ENCODE assay signal across 9 cellular contexts in genomic region chr3:128076465-128076782, GRCh38. TPM values are rescaled to one million over a fixed set of nuclear protein-coding genes. Genes with fewer than 3 reads are reported as not detected.
DNase-seq lines count a peak whose midpoint lies in the region; ATAC-seq and TF ChIP-seq lines count a peak whose summit lies in the region.
"Had no signal": no experiment of that assay in that cellular context is flagged by ENCODE, and none has a peak within 500 bp of the region (broad histone marks: within the 10 kb centered on the region; RNA-seq: fewer than 3 reads in every experiment).

No MANE protein-coding gene starts in this region.

- intact Hi-C loops in IMR-90 (cut with micrococcal nuclease) (loop anchor here (5.0 to 10.0 kb wide), 3 partner anchors 58 to 506 kb away; no protein-coding TSS in a partner anchor), left colon (cut with DNase I, micrococcal nuclease) (no loop called here)

- H3K4me1 ChIP-seq in IMR-90 (ENCODE audit: control insufficient read depth, insufficient read depth, low read length), result peaks cover 29% of the 10 kb centered on the region

- TF ChIP-seq RAD21 in IMR-90 (IDR thresholded peaks at IDR 0.05; ENCODE audit: low read length), result no peak

- H3K9ac ChIP-seq in IMR-90 (ENCODE audit: low read depth, low read length), result no peak overlapping the region

- H3K9me1 ChIP-seq in IMR-90 (ENCODE audit: insufficient read depth, low read length), result peaks cover 20% of the 10 kb centered on the region

- H2AFZ ChIP-seq in IMR-90 (replicated peaks; ENCODE audit: low read length, poor library complexity), result peak overlapping the region; percentile 54
- H2AFZ ChIP-seq: PC-9 had no signal

- H4K5ac ChIP-seq in IMR-90 (ENCODE audit: low read depth, low read length), result no peak overlapping the region; the same call in 1 of the 2 replicates

- no peak overlapping the region for H3K4me3 ChIP-seq in IMR-90 (ENCODE audit: insufficient read depth, low read depth, low read length)
- H3K4me3 ChIP-seq: PC-9 had no signal

- ATAC-seq in IMR-90 (ENCODE audit: low read depth) (no peak), left colon (peak; percentile 4), HG02884 (IDR thresholded peaks at IDR 0.05; ENCODE audit: unreplicated experiment) (no peak), GM21737 (IDR thresholded peaks at IDR 0.05; ENCODE audit: unreplicated experiment) (no peak)
- peak; percentile 5 for ATAC-seq in stimulated activated effector memory CD8-positive, alpha-beta T cell treated with anti-CD3 and anti-CD28 coated beads, Interleukin-12 subunit alpha, Interleukin-12 subunit beta, amount 100 ng/mL, for 72 hours

- H3K36me3 ChIP-seq in IMR-90 (ENCODE audit: control insufficient read depth, insufficient read depth, low read length), result peaks cover 22% of the 10 kb centered on the region

- peaks cover 63% of the 10 kb centered on the region for H3K36me3 Mint-ChIP-seq in stimulated activated effector memory CD8-positive, alpha-beta T cell treated with anti-CD3 and anti-CD28 coated beads, Interleukin-12 subunit alpha, Interleukin-12 subunit beta, amount 100 ng/mL, for 72 hours

- in situ Hi-C loops in IMR-90 (cut with MboI; ENCODE audit: low sequenced_read_pairs), result loop anchor here (10.0 kb wide), 1 partner anchor 48 kb away; the partner anchor contains the start of gene RUVBL1

- H3K79me1 ChIP-seq in IMR-90 (ENCODE audit: low read depth in 1 of 2, low read length in 2 of 2), result peaks cover 9 to 57% of the 10 kb centered on the region in 2 experiments; a peak in 2 of 4 replicates

- dilution Hi-C loops in IMR-90 (cut with HindIII; ENCODE audit: low sequenced_read_pairs, unreplicated experiment), result no loop called here

- peak overlapping the region in 1 of 2 experiments; percentile 9; a peak in 1 of 4 replicates for H4K8ac ChIP-seq in IMR-90 (ENCODE audit: low read depth in 2 of 2, low read length in 2 of 2)

- BruUV-seq in IMR-90 (replicated peaks; lab: Mats Ljungman, UMichigan), result no TSS peak

- H3K18ac ChIP-seq in IMR-90 (ENCODE audit: low read depth, low read length), result no peak overlapping the region

- no peaks in the 10 kb centered on the region for H3K9me3 ChIP-seq in IMR-90 (ENCODE audit: control insufficient read depth, insufficient read depth, low read length)

- peak overlapping the region; percentile 51 for H3K4ac ChIP-seq in IMR-90 (ENCODE audit: low read depth, low read length)

- no peak overlapping the region for H3K27ac Mint-ChIP-seq in stimulated activated effector memory CD8-positive, alpha-beta T cell treated with anti-CD3 and anti-CD28 coated beads, Interleukin-12 subunit alpha, Interleukin-12 subunit beta, amount 100 ng/mL, for 72 hours

- no peak overlapping the region for H3K27ac ChIP-seq in IMR-90 (ENCODE audit: insufficient read depth, low read length)
- H3K27ac ChIP-seq: PC-9 had no signal

- no peak for TF ChIP-seq CTCF in IMR-90 (conservative IDR thresholded peaks at IDR 0.05; ENCODE audit: low read depth, low read length)

- WGBS in IMR-90 (ENCODE audit: extremely low coverage in 2 of 2, insufficient read length in 1 of 2), 2 experiments, result 60% methylated on average over 13 of the region's 18 CpGs; no CpG with 5 or more reads in 1 of the 2 experiments

- H3K27me3 ChIP-seq in IMR-90 (ENCODE audit: control insufficient read depth, insufficient read depth, low read length), result no peaks in the 10 kb centered on the region

- no peak overlapping the region; the same call in 1 of the 2 replicates for H4K91ac ChIP-seq in IMR-90 (ENCODE audit: insufficient read depth, low read depth, low read length)

- CTCF ChIA-PET in IMR-90 (lab: Yijun Ruan, JAX), result no interaction called here

- peaks cover 19% of the 10 kb centered on the region for H3K4me1 Mint-ChIP-seq in stimulated activated effector memory CD8-positive, alpha-beta T cell treated with anti-CD3 and anti-CD28 coated beads, Interleukin-12 subunit alpha, Interleukin-12 subunit beta, amount 100 ng/mL, for 72 hours

- H3K4me2 ChIP-seq in IMR-90 (ENCODE audit: low read depth, low read length), result no peak overlapping the region
- H3K4me2 ChIP-seq: PC-9 had no signal

- H2AK5ac ChIP-seq in IMR-90 (ENCODE audit: low read depth, low read length), result peak overlapping the region; percentile 44; the same call in 1 of the 2 replicates

- DNase-seq in IMR-90 (no peak), cerebellum (ENCODE audit: low spot score) (peak; percentile 33), left colon (no peak), RPMI8226 (no peak)
- no peak for DNase-seq in stimulated activated effector memory CD8-positive, alpha-beta T cell treated with anti-CD3 and anti-CD28 coated beads, Interleukin-12 subunit alpha, Interleukin-12 subunit beta, amount 100 ng/mL, for 72 hours (ENCODE audit: low spot score in 2 of 2)
- DNase-seq in activated CD4-positive, alpha-beta T cell treated with anti-CD3 and anti-CD28 coated beads, Interleukin-2, amount 50 U/mL, for 1 hour, result no peak
- DNase-seq: PC-9 had no signal

- H2BK5ac ChIP-seq in IMR-90 (ENCODE audit: low read depth, low read length, poor library complexity, severe bottlenecking), result no peak overlapping the region

- H2BK20ac ChIP-seq in IMR-90 (ENCODE audit: low read depth, low read length), result no peak overlapping the region

- TF ChIP-seq POLR2A in IMR-90 (IDR thresholded peaks at IDR 0.05; ENCODE audit: low read depth, low read length), result no peak

- peaks cover 53% of the 10 kb centered on the region for H4K20me1 ChIP-seq in IMR-90 (ENCODE audit: insufficient read depth, low read length)

- H3K14ac ChIP-seq in IMR-90 (replicated peaks; ENCODE audit: low read depth, low read length), result no peak overlapping the region

- POLR2A ChIA-PET in IMR-90 (lab: Charles Lee; ENCODE audit: unreplicated experiment), result no interaction called here

- no peak overlapping the region for H2BK15ac ChIP-seq in IMR-90 (ENCODE audit: low read depth, low read length)

- H2BK120ac ChIP-seq in IMR-90 (ENCODE audit: low read depth, low read length), result 0 out of 2 replicates have a peak overlapping the region, but pooled peaks have one; percentile 6

- no peaks in the 10 kb centered on the region for H3K9me3 Mint-ChIP-seq in stimulated activated effector memory CD8-positive, alpha-beta T cell treated with anti-CD3 and anti-CD28 coated beads, Interleukin-12 subunit alpha, Interleukin-12 subunit beta, amount 100 ng/mL, for 72 hours

- no peak overlapping the region for H3K23ac ChIP-seq in IMR-90 (ENCODE audit: low read depth, low read length)

- H3K56ac ChIP-seq in IMR-90 (ENCODE audit: extremely low read depth, insufficient read depth, low read length), result no peak overlapping the region

- H2AK9ac ChIP-seq in IMR-90 (replicated peaks; ENCODE audit: low read depth, low read length, poor library complexity), result no peak overlapping the region

- peak overlapping the region; percentile 55 for H3K4me3 Mint-ChIP-seq in stimulated activated effector memory CD8-positive, alpha-beta T cell treated with anti-CD3 and anti-CD28 coated beads, Interleukin-12 subunit alpha, Interleukin-12 subunit beta, amount 100 ng/mL, for 72 hours

TF ChIP-seq in IMR-90, 13 proteins besides CTCF, POLR2A, EP300 and RAD21:
- no peak for TF ChIP-seq MXI1 (IDR thresholded peaks at IDR 0.05; ENCODE audit: borderline replicate concordance, low read depth, low read length)
- TF ChIP-seq CHD1 (IDR thresholded peaks at IDR 0.05; ENCODE audit: low read depth, low read length), result no peak
- no peak for TF ChIP-seq RFX5 (IDR thresholded peaks at IDR 0.05; ENCODE audit: low read depth, low read length)
- no peak for TF ChIP-seq FOS (IDR thresholded peaks at IDR 0.05; ENCODE audit: low read depth, low read length)
- no peak for TF ChIP-seq SMC3 (IDR thresholded peaks at IDR 0.05; ENCODE audit: low read depth, low read length)
- no peak for TF ChIP-seq CEBPB (IDR thresholded peaks at IDR 0.05; ENCODE audit: low read depth, low read length)
TF ChIP-seq in IMR-90: peak in this region for 0.

RNA-seq across cellular contexts. Expression of gene SEC61A1, which starts 24.2 kb away (rescaled TPM):
- total RNA-seq in IMR-90 (2012; rRNA removed), result 478 and 487 TPM in 2 replicates
- polyA plus RNA-seq in IMR-90 (2012; rRNA removed), result 347 and 377 TPM in 2 replicates
- 212 and 332 TPM in 2 replicates for polyA plus RNA-seq in IMR-90 (2012; cell fraction: cytosol; rRNA removed)
- polyA plus RNA-seq in IMR-90 (2012; cell fraction: nucleus; rRNA removed; ENCODE audit: low replicate concordance), result 308 and 317 TPM in 2 replicates
- total RNA-seq in cerebellum, result 70.1 TPM
- 100 to 1,000 TPM; 142 to 158 TPM for total RNA-seq in left colon

RNA-seq across cellular contexts. Expression of gene RUVBL1, which starts 47.2 kb away (rescaled TPM):
- total RNA-seq in IMR-90 (2012; rRNA removed) (83.3 and 99.2 TPM in 2 replicates), cerebellum (30.8 TPM), left colon (10 to 100 TPM; 11.9 to 16.3 TPM)
- polyA plus RNA-seq in IMR-90 (2012; rRNA removed), result 68.7 and 75.2 TPM in 2 replicates
- polyA plus RNA-seq in IMR-90 (2012; cell fraction: cytosol; rRNA removed), result 43.0 and 49.3 TPM in 2 replicates
- polyA plus RNA-seq in IMR-90 (2012; cell fraction: nucleus; rRNA removed; ENCODE audit: low replicate concordance), result 21.0 and 28.8 TPM in 2 replicates

Comparison
In these comparisons a context has a peak if more than half of its experiments do, and no peak if none do; other contexts are left out.
1. ATAC-seq: peak in left colon (single experiment) and stimulated activated effector memory CD8-positive, alpha-beta T cell treated with anti-CD3 and anti-CD28 coated beads, Interleukin-12 subunit alpha, Interleukin-12 subunit beta, amount 100 ng/mL, for 72 hours (single experiment); none in IMR-90 (single experiment), HG02884 (single experiment) and GM21737 (single experiment).